Comparison of ENCODE assay signal across 8 cellular contexts in genomic region chr16:57000271-57001025, GRCh38. TPM values are rescaled to one million over a fixed set of nuclear protein-coding genes. Genes with fewer than 3 reads are reported as not detected.
DNase-seq lines count a peak whose midpoint lies in the region; ATAC-seq lines count a peak whose summit lies in the region.

No MANE protein-coding gene starts in this region.

- intact Hi-C loops in cardiac septum (cut with DNase I), result no loop called here

- H3K27ac Mint-ChIP-seq in stimulated activated effector memory CD8-positive, alpha-beta T cell treated with anti-CD3 and anti-CD28 coated beads, Interleukin-12 subunit alpha, Interleukin-12 subunit beta, amount 100 ng/mL, for 72 hours, result peak overlapping the region; percentile 91

- H3K4me3 Mint-ChIP-seq in stimulated activated effector memory CD8-positive, alpha-beta T cell treated with anti-CD3 and anti-CD28 coated beads, Interleukin-12 subunit alpha, Interleukin-12 subunit beta, amount 100 ng/mL, for 72 hours, result peak overlapping the region; percentile 75

- peaks cover 93% of the 10 kb centered on the region for H3K4me1 Mint-ChIP-seq in stimulated activated effector memory CD8-positive, alpha-beta T cell treated with anti-CD3 and anti-CD28 coated beads, Interleukin-12 subunit alpha, Interleukin-12 subunit beta, amount 100 ng/mL, for 72 hours

- ATAC-seq in GM18861 (IDR thresholded peaks at IDR 0.05; ENCODE audit: unreplicated experiment) (peak; percentile 50), HG03432 (IDR thresholded peaks at IDR 0.05; ENCODE audit: unreplicated experiment) (peak; percentile 57)
- ATAC-seq in stimulated activated effector memory CD8-positive, alpha-beta T cell treated with anti-CD3 and anti-CD28 coated beads, Interleukin-12 subunit alpha, Interleukin-12 subunit beta, amount 100 ng/mL, for 72 hours, result peak; percentile 91

- DNase-seq in activated T-cell treated with anti-CD3 and anti-CD28 coated beads, Interleukin-2, amount 50 U/mL, for 1 hour, result peak; percentile 56
- DNase-seq in cardiac septum (ENCODE audit: low spot score), result peak; percentile 86
- peak in 1 of 2 donors; percentile 76 for DNase-seq in stimulated activated effector memory CD8-positive, alpha-beta T cell treated with anti-CD3 and anti-CD28 coated beads, Interleukin-12 subunit alpha, Interleukin-12 subunit beta, amount 100 ng/mL, for 72 hours (ENCODE audit: low spot score in 2 of 2)
- no peak for DNase-seq in nucleus accumbens (lab: John Stamatoyannopoulos, UW)
- no peak for DNase-seq in ureter (ENCODE audit: low spot score)
- DNase-seq in mucosa of gallbladder (ENCODE audit: low spot score), result no peak

- peaks cover 4% of the 10 kb centered on the region for H3K9me3 Mint-ChIP-seq in stimulated activated effector memory CD8-positive, alpha-beta T cell treated with anti-CD3 and anti-CD28 coated beads, Interleukin-12 subunit alpha, Interleukin-12 subunit beta, amount 100 ng/mL, for 72 hours

- peaks cover 45% of the 10 kb centered on the region for H3K36me3 Mint-ChIP-seq in stimulated activated effector memory CD8-positive, alpha-beta T cell treated with anti-CD3 and anti-CD28 coated beads, Interleukin-12 subunit alpha, Interleukin-12 subunit beta, amount 100 ng/mL, for 72 hours

RNA-seq across cellular contexts. Expression of gene NLRC5, which starts 11.1 kb away (rescaled TPM):
- total RNA-seq in cardiac septum, result 12.7 TPM
- 50.1 TPM for total RNA-seq in ureter
- 37.2 TPM for total RNA-seq in mucosa of gallbladder

RNA-seq across cellular contexts. Expression of gene CETP, which starts 38.7 kb away (rescaled TPM):
- total RNA-seq in cardiac septum (not detected), ureter (0.42 TPM), mucosa of gallbladder (0.26 TPM)

Comparison
In these comparisons a context has a peak if more than half of its experiments do, and no peak if none do; other contexts are left out.
1. DNase-seq: peak in activated T-cell treated with anti-CD3 and anti-CD28 coated beads, Interleukin-2, amount 50 U/mL, for 1 hour (single experiment) and cardiac septum (single experiment); none in nucleus accumbens (0 of 56), ureter (single experiment) and mucosa of gallbladder (single experiment).
2. Peak in every context shown above with its lines, with median percentiles within 50 percentile points of each other: ATAC-seq.